8 cellular contexts compared by ENCODE assay signal in the genomic region with DNA sequence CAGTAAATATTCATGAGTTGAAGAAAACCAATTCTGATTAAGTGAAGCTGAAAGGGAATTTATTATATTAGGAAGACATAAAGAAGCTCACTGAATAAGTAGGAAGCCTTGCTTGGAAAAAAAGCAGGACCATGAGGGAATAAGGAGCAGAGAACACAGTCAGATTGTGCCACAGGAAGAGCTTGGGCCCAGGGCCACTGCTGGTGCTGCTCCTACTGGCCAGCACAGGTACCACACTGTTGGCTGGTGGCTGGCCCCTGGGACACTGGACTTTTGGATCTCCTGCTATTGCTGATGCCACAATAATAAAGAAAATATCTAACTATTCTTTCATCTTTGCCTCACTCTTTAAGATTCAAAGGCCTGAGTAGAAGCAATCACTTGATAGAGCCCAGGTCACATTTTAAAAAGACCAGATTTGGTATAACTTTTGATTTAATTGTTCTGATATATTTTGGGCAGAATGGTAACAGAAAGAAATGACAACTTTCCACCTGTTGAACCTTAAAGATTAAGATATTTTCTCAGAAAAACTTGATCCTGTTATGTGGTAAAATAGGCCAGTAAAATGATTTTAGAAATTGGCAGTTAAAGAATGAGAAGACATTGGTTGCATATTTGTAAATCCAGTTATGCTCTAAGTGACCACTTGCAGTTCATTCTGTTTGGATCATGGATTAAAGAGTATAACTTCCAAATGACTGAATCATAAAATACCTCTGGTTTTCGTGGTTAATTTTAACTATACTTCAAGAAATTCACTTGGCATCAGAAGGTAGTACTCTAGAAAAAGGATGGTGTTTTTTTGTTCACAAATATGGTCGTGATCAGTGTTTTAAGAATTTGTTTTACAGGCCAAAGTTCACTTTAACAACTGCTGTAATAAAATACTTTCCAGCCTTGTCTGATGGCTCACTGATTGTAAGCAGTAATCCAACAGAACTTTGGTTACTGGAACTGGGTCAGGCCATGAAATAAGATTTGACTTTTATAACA.
DNase-seq lines count a peak whose midpoint lies in the region; ATAC-seq, FAIRE-seq and TF ChIP-seq lines count a peak whose summit lies in the region.

No MANE protein-coding gene starts in this region.

- H3K27ac ChIP-seq in OCI-LY7 (ENCODE audit: low read depth, low read length, poor library complexity, severe bottlenecking) (no peak overlapping the region), gastroesophageal sphincter (peak overlapping the region; percentile 39 to 55 (median 44)), small intestine (ENCODE audit: low read depth in 1 of 2, low read length in 1 of 2) (no peak overlapping the region)

- no peak overlapping the region for H2AFZ ChIP-seq in OCI-LY7 (ENCODE audit: low read length)

- no peak for TF ChIP-seq EP300 in gastroesophageal sphincter (IDR thresholded peaks at IDR 0.05)

- CTCF ChIA-PET in OCI-LY7 (lab: Charles Lee; ENCODE audit: unreplicated experiment), result no interaction called here

- ATAC-seq in gastroesophageal sphincter, result no peak

- 16 to 23% methylated on average over 2 of the region's 2 CpGs for WGBS in gastroesophageal sphincter (ENCODE audit: low coverage in 1 of 2), 2 donors
- WGBS in small intestine, 3 donors, result 9 to 37% (median 25%) methylated on average over 2 of the region's 2 CpGs

- no peaks in the 10 kb centered on the region for H4K20me1 ChIP-seq in OCI-LY7 (ENCODE audit: insufficient read depth, low read length)

- intact Hi-C loops in OCI-LY7 (cut with micrococcal nuclease; ENCODE audit: unreplicated experiment), result loop anchor here (5.0 kb wide), 1 partner anchor 383 kb away; no protein-coding TSS in a partner anchor

- H3K36me3 ChIP-seq in OCI-LY7 (ENCODE audit: insufficient read depth, low read length) (0 out of 2 replicates have a peak, but pooled peaks cover 9% of the 10 kb centered on the region), gastroesophageal sphincter (peaks cover 0 to 30% of the 10 kb centered on the region in 2 donors), small intestine (ENCODE audit: control insufficient read depth in 2 of 2, insufficient read depth in 2 of 2, low read length in 2 of 2) (no peaks in the 10 kb centered on the region)

- H3K27me3 ChIP-seq in gastroesophageal sphincter, result no peaks in the 10 kb centered on the region
- no peaks in the 10 kb centered on the region for H3K27me3 ChIP-seq in small intestine (ENCODE audit: control insufficient read depth in 2 of 2, insufficient read depth in 2 of 2, low read length in 2 of 2)

- H3K4me1 ChIP-seq in OCI-LY7 (ENCODE audit: insufficient read depth, low read length, poor library complexity, severe bottlenecking), result peaks cover 27% of the 10 kb centered on the region
- peaks cover 0 to 42% (median 13%) of the 10 kb centered on the region in 3 donors for H3K4me1 ChIP-seq in gastroesophageal sphincter
- peaks cover 0 to 2% of the 10 kb centered on the region in 2 donors for H3K4me1 ChIP-seq in small intestine (ENCODE audit: control insufficient read depth in 2 of 2, insufficient read depth in 1 of 2, low read depth in 1 of 2, low read length in 1 of 2)

- 0 out of 2 replicates have a peak, but pooled peaks cover 3% of the 10 kb centered on the region for H3K9me2 ChIP-seq in OCI-LY7 (ENCODE audit: insufficient read depth, low read length)

- H3K9me3 ChIP-seq in OCI-LY7 (ENCODE audit: low read length) (no peaks in the 10 kb centered on the region), gastroesophageal sphincter (no peaks in the 10 kb centered on the region), small intestine (ENCODE audit: control insufficient read depth, low read depth) (no peaks in the 10 kb centered on the region)

- TF ChIP-seq POLR2A in gastroesophageal sphincter (IDR thresholded peaks at IDR 0.05), result no peak

- no peaks in the 10 kb centered on the region for H3K79me2 ChIP-seq in OCI-LY7 (ENCODE audit: insufficient read depth, low read depth, low read length)

- H3K4me2 ChIP-seq in OCI-LY7 (ENCODE audit: low read length), result no peak overlapping the region

- DNase-seq in D341Med (ENCODE audit: low spot score) (peak; percentile 58), H4 (ENCODE audit: low spot score) (peak; percentile 39), OCI-LY7 (ENCODE audit: low spot score) (no peak), small intestine (peak; percentile 69), amygdala (lab: John Stamatoyannopoulos, UW) (no peak), NCI-H526 treated with DMSO at 0.1 percent for 48 hours (lab: John Stamatoyannopoulos, UW) (no peak)
- DNase-seq in effector CD8-positive, alpha-beta T cell (lab: John Stamatoyannopoulos, UW), result no peak

- TF ChIP-seq CTCF in OCI-LY7 (conservative IDR thresholded peaks at IDR 0.05; ENCODE audit: low read length) (peak; percentile 67), gastroesophageal sphincter (IDR thresholded peaks at IDR 0.05) (peak; percentile 10 to 45 (median 26))

- POLR2A ChIA-PET in OCI-LY7 (lab: Charles Lee), result interaction anchor here (0.6 to 0.9 kb wide), 2 partner anchors 41 to 171 kb away, joined by 3 read pairs; no protein-coding TSS in a partner anchor

- H3K4me3 ChIP-seq in OCI-LY7 (ENCODE audit: low read depth, low read length, poor library complexity, severe bottlenecking) (no peak overlapping the region), gastroesophageal sphincter (no peak overlapping the region), small intestine (ENCODE audit: low read depth in 1 of 2, low read length in 2 of 2) (no peak overlapping the region)

- FAIRE-seq in small intestine (lab: Jason Lieb, UNC), result no peak

- BruUV-seq in OCI-LY7 (replicated peaks; lab: Mats Ljungman, UMichigan), result no TSS peak

Comparison
In these comparisons a context has a peak if more than half of its experiments do, and no peak if none do; other contexts are left out.
1. DNase-seq: peak in D341Med (single experiment), H4 (single experiment) and small intestine (single experiment); none in OCI-LY7 (single experiment), amygdala (0 of 56), effector CD8-positive, alpha-beta T cell (single experiment) and NCI-H526 treated with DMSO at 0.1 percent for 48 hours (single experiment).
2. H3K27ac ChIP-seq: peak in gastroesophageal sphincter (4 of 4); none in OCI-LY7 (single experiment) and small intestine (0 of 2).